Comparison of ENCODE assay signal across 23 cellular contexts in the genomic region with DNA sequence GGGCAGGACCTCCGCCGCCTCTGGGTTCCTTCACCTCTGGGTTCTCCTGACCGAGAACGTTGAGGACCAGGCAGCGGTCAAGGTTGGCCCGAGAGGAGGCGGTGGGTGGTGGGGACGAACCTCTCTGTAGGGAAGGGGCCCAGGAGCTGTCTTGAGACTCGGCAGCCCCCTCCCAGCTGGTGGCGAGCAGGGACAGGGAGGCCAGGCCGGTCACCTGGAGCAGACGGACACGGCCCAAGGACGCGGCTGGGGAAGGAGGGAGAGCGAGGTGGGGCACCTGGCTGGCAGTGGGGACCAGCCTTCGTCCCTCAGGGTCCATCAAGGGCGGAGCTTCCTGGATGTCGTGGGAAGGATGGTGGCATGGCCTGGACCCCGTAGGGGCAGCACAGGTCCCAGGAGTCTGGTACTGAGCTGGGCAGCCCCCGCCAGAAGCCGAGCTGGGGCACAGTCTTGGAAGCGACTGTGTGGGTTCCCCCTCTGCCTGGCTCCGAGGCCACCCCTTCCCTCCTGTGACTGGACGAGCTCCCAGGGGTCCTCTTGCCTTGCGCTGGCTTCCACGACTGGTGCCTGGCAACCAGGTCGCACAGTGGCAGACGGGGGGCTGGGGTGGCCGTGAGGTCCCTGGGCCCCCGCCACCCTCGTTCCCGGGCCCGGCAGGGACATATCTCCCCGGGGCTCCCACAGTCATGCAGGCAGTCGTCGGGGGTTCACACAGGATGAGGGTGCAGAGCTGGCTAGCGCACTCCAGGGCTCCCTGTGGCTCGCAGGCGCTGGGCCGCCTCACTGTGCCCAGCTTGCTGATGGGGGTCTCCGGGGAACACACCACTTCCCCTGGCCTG.
"Had no signal": no experiment of that assay in that cellular context is flagged by ENCODE, and none has a peak within 500 bp of the region (broad histone marks: within the 10 kb centered on the region; RNA-seq: fewer than 3 reads in every experiment).

No MANE protein-coding gene starts in this region.

- H3K36me3 Mint-ChIP-seq: activated naive CD8-positive, alpha-beta T cell treated with anti-CD3 and anti-CD28 coated beads, Interleukin-2, amount 10 ng/mL, durations not matched to agents 7 days and 5 days had no signal

- H3K9me3 ChIP-seq: body of pancreas, colonic mucosa, tibial nerve, uterus had no signal

- H3K36me3 ChIP-seq: colonic mucosa, uterus had no signal

- DNase-seq: activated B cell treated with CpG ODN at 0.5 μM for 24 hours; activated CD4-positive, alpha-beta T cell treated with anti-CD3 and anti-CD28 coated beads, Interleukin-2, amount 10 ng/mL, durations not matched to agents 24 days and 14 days; activated CD8-positive, alpha-beta T cell treated with anti-CD3 and anti-CD28 coated beads, Interleukin-2, amount 10 ng/mL, durations not matched to agents 7 days and 5 days; activated naive CD4-positive, alpha-beta T cell treated with Interleukin-2 at 50 U/mL for 16 hours; activated T-cell treated with anti-CD3 and anti-CD28 coated beads, Interleukin-2, amount 50 U/mL, for 24 hours; amygdala; central memory CD4-positive, alpha-beta T cell; colonic mucosa; foreskin keratinocyte; glutamatergic neuron; hypothalamus; islet precursor cell; mesendoderm; naive thymus-derived CD4-positive, alpha-beta T cell; stimulated activated CD4-positive, alpha-beta T cell treated with anti-CD3 and anti-CD28 coated beads, Interleukin-12 subunit alpha, Interleukin-12 subunit beta, amount 100 ng/mL, for 4 hours; stimulated activated CD4-positive, alpha-beta T cell treated with anti-CD3 and anti-CD28 coated beads, Interleukin-1b, Interleukin-23, amount 100 ng/mL, for 48 hours; stimulated activated naive CD4-positive, alpha-beta T cell treated with Interleukin-2 at 50 U/mL for 16 hours; uterus had no signal

- H3K4me1 Mint-ChIP-seq: activated B cell treated with CpG ODN at 0.5 μM for 24 hours; activated CD4-positive, alpha-beta T cell treated with anti-CD3 and anti-CD28 coated beads, Interleukin-2, amount 10 ng/mL, durations not matched to agents 24 days and 14 days; activated naive CD8-positive, alpha-beta T cell treated with anti-CD3 and anti-CD28 coated beads, Interleukin-2, amount 10 ng/mL, durations not matched to agents 7 days and 5 days had no signal

- H3K4me3 ChIP-seq: body of pancreas, colonic mucosa, tibial nerve, uterus had no signal

- H3K27me3 Mint-ChIP-seq: activated B cell treated with CpG ODN at 0.5 μM for 24 hours; activated CD4-positive, alpha-beta T cell treated with anti-CD3 and anti-CD28 coated beads, Interleukin-2, amount 10 ng/mL, durations not matched to agents 24 days and 14 days; activated naive CD8-positive, alpha-beta T cell treated with anti-CD3 and anti-CD28 coated beads, Interleukin-2, amount 10 ng/mL, durations not matched to agents 7 days and 5 days; activated T-cell treated with anti-CD3 and anti-CD28 coated beads, Interleukin-2, amount 50 U/mL, for 24 hours; naive thymus-derived CD4-positive, alpha-beta T cell had no signal

- H3K27me3 ChIP-seq: body of pancreas, colonic mucosa, foreskin keratinocyte, tibial nerve, uterus had no signal

- H3K4me3 Mint-ChIP-seq: activated B cell treated with CpG ODN at 0.5 μM for 24 hours; activated CD4-positive, alpha-beta T cell treated with anti-CD3 and anti-CD28 coated beads, Interleukin-2, amount 10 ng/mL, durations not matched to agents 24 days and 14 days; activated CD8-positive, alpha-beta T cell treated with anti-CD3 and anti-CD28 coated beads, Interleukin-2, amount 10 ng/mL, durations not matched to agents 7 days and 5 days; activated naive CD8-positive, alpha-beta T cell treated with anti-CD3 and anti-CD28 coated beads, Interleukin-2, amount 10 ng/mL, durations not matched to agents 7 days and 5 days; activated T-cell treated with anti-CD3 and anti-CD28 coated beads, Interleukin-2, amount 50 U/mL, for 24 hours; naive thymus-derived CD4-positive, alpha-beta T cell had no signal

- H3K27ac Mint-ChIP-seq: activated B cell treated with CpG ODN at 0.5 μM for 24 hours; activated CD4-positive, alpha-beta T cell treated with anti-CD3 and anti-CD28 coated beads, Interleukin-2, amount 10 ng/mL, durations not matched to agents 24 days and 14 days; activated CD8-positive, alpha-beta T cell treated with anti-CD3 and anti-CD28 coated beads, Interleukin-2, amount 10 ng/mL, durations not matched to agents 7 days and 5 days; activated naive CD8-positive, alpha-beta T cell treated with anti-CD3 and anti-CD28 coated beads, Interleukin-2, amount 10 ng/mL, durations not matched to agents 7 days and 5 days; activated T-cell treated with anti-CD3 and anti-CD28 coated beads, Interleukin-2, amount 50 U/mL, for 24 hours; activated T-helper 2 cell treated with anti-CD3 and anti-CD28 coated beads, Interferon-gamma antibody, Interleukin-2, Interleukin-4, amounts not matched to agents 10 μg/mL and 5 μg/mL and 100 μg/mL, durations not matched to agents 14 hours and 24 hours and 36 hours; naive thymus-derived CD4-positive, alpha-beta T cell had no signal

- H3K4me1 ChIP-seq: body of pancreas, colonic mucosa, foreskin keratinocyte, tibial nerve, uterus had no signal

- H3K27ac ChIP-seq: body of pancreas, colonic mucosa, foreskin keratinocyte, tibial nerve, uterus had no signal

- H3K9me3 Mint-ChIP-seq: activated B cell treated with CpG ODN at 0.5 μM for 24 hours; activated CD4-positive, alpha-beta T cell treated with anti-CD3 and anti-CD28 coated beads, Interleukin-2, amount 10 ng/mL, durations not matched to agents 24 days and 14 days; activated naive CD8-positive, alpha-beta T cell treated with anti-CD3 and anti-CD28 coated beads, Interleukin-2, amount 10 ng/mL, durations not matched to agents 7 days and 5 days; activated T-cell treated with anti-CD3 and anti-CD28 coated beads, Interleukin-2, amount 50 U/mL, for 24 hours; activated T-helper 2 cell treated with anti-CD3 and anti-CD28 coated beads, Interferon-gamma antibody, Interleukin-2, Interleukin-4, amounts not matched to agents 10 μg/mL and 5 μg/mL and 100 μg/mL, durations not matched to agents 14 hours and 24 hours and 36 hours; naive thymus-derived CD4-positive, alpha-beta T cell had no signal

- ATAC-seq: activated CD8-positive, alpha-beta T cell treated with anti-CD3 and anti-CD28 coated beads, Interleukin-2, amount 10 ng/mL, durations not matched to agents 7 days and 5 days; body of pancreas; foreskin keratinocyte; left lobe of liver; naive thymus-derived CD4-positive, alpha-beta T cell had no signal
